19 cellular contexts compared by ENCODE assay signal in the genomic region with DNA sequence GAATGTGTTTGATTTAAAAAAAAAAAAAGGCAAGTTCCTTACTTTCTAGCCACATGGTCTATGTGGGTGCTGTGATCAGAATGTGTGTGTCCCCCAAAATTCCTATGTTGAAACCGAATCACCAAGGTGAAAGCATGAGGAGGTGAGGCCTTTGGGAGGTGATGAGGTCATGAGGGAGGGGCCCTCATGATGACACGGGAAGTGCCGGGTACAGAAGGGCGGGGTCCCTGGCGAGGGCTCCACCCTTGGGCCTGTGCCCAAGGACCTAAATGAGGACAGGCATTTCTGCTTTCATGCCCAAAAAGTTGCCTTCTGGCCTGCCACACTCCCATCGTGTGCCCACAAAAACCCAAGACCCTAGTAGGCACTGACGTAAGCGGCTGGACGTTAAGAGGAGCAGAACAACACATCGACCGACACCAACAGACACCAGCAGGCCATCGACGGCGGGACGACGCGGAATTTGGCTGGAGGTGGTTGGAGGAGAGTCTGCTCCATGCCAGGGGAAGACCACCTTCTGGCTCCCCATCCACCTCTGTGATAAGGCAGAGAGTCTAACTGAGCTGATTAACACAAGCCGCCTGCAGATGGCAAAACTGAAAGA.
DNase-seq lines count a peak whose midpoint lies in the region; ATAC-seq, FAIRE-seq and TF ChIP-seq lines count a peak whose summit lies in the region.
"Had no signal": no experiment of that assay in that cellular context is flagged by ENCODE, and none has a peak within 500 bp of the region (broad histone marks: within the 10 kb centered on the region; RNA-seq: fewer than 3 reads in every experiment).

No MANE protein-coding gene starts in this region.

- POLR2A ChIA-PET in CD8-positive, alpha-beta T cell (lab: Charles Lee): no interaction called here

- H3K9me3 ChIP-seq in heart right ventricle (no peaks in the 10 kb centered on the region), colonic mucosa (no peaks in the 10 kb centered on the region)
- H3K9me3 ChIP-seq in CD8-positive, alpha-beta T cell (ENCODE audit: low read length): no peaks in the 10 kb centered on the region
- H3K9me3 ChIP-seq: A549, BE2C, MG63 had no signal

- 91 to 94% methylated on average over 18 of the region's 18 CpGs for WGBS in heart right ventricle, 2 donors

- H3K27me3 ChIP-seq in heart right ventricle (no peaks in the 10 kb centered on the region), colonic mucosa (no peaks in the 10 kb centered on the region)
- no peaks in the 10 kb centered on the region for H3K27me3 ChIP-seq in CD8-positive, alpha-beta T cell (ENCODE audit: insufficient read depth, low read length)
- H3K27me3 ChIP-seq: BE2C, MG63 had no signal

- no peaks in the 10 kb centered on the region for H3K27me3 Mint-ChIP-seq in CD8-positive, alpha-beta T cell (ENCODE audit: low read depth)
- H3K27me3 Mint-ChIP-seq: CD4-positive, alpha-beta memory T cell had no signal

- CTCF ChIA-PET in CD8-positive, alpha-beta T cell (lab: Charles Lee): no interaction called here

- H3K4me1 Mint-ChIP-seq in CD8-positive, alpha-beta T cell (ENCODE audit: low read depth): peaks cover 65% of the 10 kb centered on the region

- TF ChIP-seq CTCF in heart right ventricle (IDR thresholded peaks at IDR 0.05) (no peak), colonic mucosa (IDR thresholded peaks at IDR 0.05) (no peak)
- no peak for TF ChIP-seq CTCF in CD8-positive, alpha-beta T cell (IDR thresholded peaks at IDR 0.05)

- ATAC-seq in Right ventricle myocardium superior (ENCODE audit: poor library complexity): no peak
- ATAC-seq in heart right ventricle: no peak
- ATAC-seq in CD8-positive, alpha-beta T cell: no peak
- ATAC-seq in esophagus mucosa: peak; percentile 67
- ATAC-seq in HG02870 (IDR thresholded peaks at IDR 0.05; ENCODE audit: unreplicated experiment): no peak
- ATAC-seq: A549, SK-N-SH treated with all-trans-retinoic acid at 6 μM for 48 hours had no signal

- peak; percentile 48 for DNase-seq in Right ventricle myocardium superior
- no peak for DNase-seq in heart right ventricle
- no peak for DNase-seq in CD8-positive, alpha-beta T cell
- DNase-seq in HTR-8/SVneo (ENCODE audit: insufficient read length, low spot score): no peak
- no peak for DNase-seq in NCI-H524 (lab: John Stamatoyannopoulos, UW)
- no peak for DNase-seq in colonic mucosa
- DNase-seq: BE2C; CD4-positive, alpha-beta memory T cell; Kasumi-1; MG63; NCI-H1417; NCI-H187 treated with DMSO at 0.1 percent for 48 hours; NCI-H2107; NCI-H446 treated with DMSO at 0.1 percent for 48 hours had no signal

- no peaks in the 10 kb centered on the region for H3K9me3 Mint-ChIP-seq in CD8-positive, alpha-beta T cell
- H3K9me3 Mint-ChIP-seq: CD4-positive, alpha-beta memory T cell had no signal

- peak; percentile 36 for FAIRE-seq in HTR-8/SVneo (lab: Jason Lieb, UNC)
- FAIRE-seq: A549, GM12891 had no signal

- H3K9ac ChIP-seq in colonic mucosa (ENCODE audit: low read depth in 2 of 2, low read length in 2 of 2): no peak overlapping the region

- H3K36me3 Mint-ChIP-seq in CD8-positive, alpha-beta T cell: peaks cover 30% of the 10 kb centered on the region

- H3K4me3 ChIP-seq in heart right ventricle (no peak overlapping the region), colonic mucosa (no peak overlapping the region)
- no peak overlapping the region for H3K4me3 ChIP-seq in CD8-positive, alpha-beta T cell (ENCODE audit: low read depth, low read length)
- H3K4me3 ChIP-seq: A549, MG63 had no signal

- no peak overlapping the region for H3K4me3 Mint-ChIP-seq in CD8-positive, alpha-beta T cell
- H3K4me3 Mint-ChIP-seq: CD4-positive, alpha-beta memory T cell had no signal

- H3K27ac Mint-ChIP-seq in CD8-positive, alpha-beta T cell: peak overlapping the region; percentile 18

- intact Hi-C loops in Right ventricle myocardium superior (cut with DNase I) (no loop called here), heart right ventricle (cut with DNase I) (no loop called here), colonic mucosa (cut with DNase I) (no loop called here)
- intact Hi-C loops in CD8-positive, alpha-beta T cell (cut with DNase I, micrococcal nuclease): no loop called here

- no peak overlapping the region for H3K27ac ChIP-seq in heart right ventricle
- H3K27ac ChIP-seq in CD8-positive, alpha-beta T cell (ENCODE audit: low read depth, low read length): no peak overlapping the region
- H3K27ac ChIP-seq in colonic mucosa: no peak overlapping the region
- H3K27ac ChIP-seq: A549 had no signal

- H3K36me3 ChIP-seq in heart right ventricle (peaks cover 0 to 12% (median 5%) of the 10 kb centered on the region in 9 donors), colonic mucosa (no peaks in the 10 kb centered on the region)
- no peaks in the 10 kb centered on the region for H3K36me3 ChIP-seq in CD8-positive, alpha-beta T cell (ENCODE audit: insufficient read depth, low read length)
- H3K36me3 ChIP-seq: BE2C, MG63 had no signal

- peaks cover 0 to 33% (median 15%) of the 10 kb centered on the region in 9 donors for H3K4me1 ChIP-seq in heart right ventricle
- H3K4me1 ChIP-seq in CD8-positive, alpha-beta T cell (ENCODE audit: insufficient read depth, low read length): peaks cover 35% of the 10 kb centered on the region
- H3K4me1 ChIP-seq in colonic mucosa: no peaks in the 10 kb centered on the region
- H3K4me1 ChIP-seq: A549 had no signal
